1 cellular context compared by ENCODE assay signal in genomic region chr16:81096715-81097208, GRCh38.
TF ChIP-seq lines count a peak whose summit lies in the region.

No MANE protein-coding gene starts in this region.

TF ChIP-seq in HepG2, 621 proteins besides CTCF, POLR2A, EP300 and RAD21 (continued from another document and continues in another):
- TF ChIP-seq RERE (CRISPR knock-in tag; IDR thresholded peaks at IDR 0.05; ENCODE audit: low read depth) (no peak), ATAD3A (CRISPR knock-in tag; IDR thresholded peaks at IDR 0.05) (no peak), ZBTB39 (CRISPR knock-in tag; IDR thresholded peaks at IDR 0.05) (no peak), PITX1 (CRISPR knock-in tag; IDR thresholded peaks at IDR 0.05) (no peak), TSC22D2 (CRISPR knock-in tag; IDR thresholded peaks at IDR 0.05; ENCODE audit: borderline replicate concordance) (no peak), GPBP1L1 (CRISPR knock-in tag; IDR thresholded peaks at IDR 0.05) (no peak), SPEN (CRISPR knock-in tag; IDR thresholded peaks at IDR 0.05; ENCODE audit: low read depth) (no peak), ARID2 (CRISPR knock-in tag; IDR thresholded peaks at IDR 0.05; ENCODE audit: borderline replicate concordance) (no peak), MAX (IDR thresholded peaks at IDR 0.05) (no peak), ZKSCAN8 (CRISPR knock-in tag; IDR thresholded peaks at IDR 0.05; ENCODE audit: borderline replicate concordance) (0 out of 2 replicates have a peak, but pooled peaks have one; percentile 12), ZNF34 (CRISPR knock-in tag; IDR thresholded peaks at IDR 0.05; ENCODE audit: borderline replicate concordance) (no peak), ZNF276 (CRISPR knock-in tag; IDR thresholded peaks at IDR 0.05; ENCODE audit: low read depth) (no peak; the same call in 1 of the 2 replicates), PREB (CRISPR knock-in tag; IDR thresholded peaks at IDR 0.05) (no peak), NFYC (CRISPR knock-in tag; IDR thresholded peaks at IDR 0.05) (no peak), YEATS2 (CRISPR knock-in tag; IDR thresholded peaks at IDR 0.05; ENCODE audit: borderline replicate concordance) (peak; percentile 70; the same call in 1 of the 2 replicates), TERF1 (CRISPR knock-in tag; IDR thresholded peaks at IDR 0.05) (no peak), IRF2 (CRISPR knock-in tag; IDR thresholded peaks at IDR 0.05) (no peak), ZNF710 (CRISPR knock-in tag; IDR thresholded peaks at IDR 0.05; ENCODE audit: borderline replicate concordance) (no peak), ZBTB7A (CRISPR knock-in tag; IDR thresholded peaks at IDR 0.05) (no peak), ZNF713 (CRISPR knock-in tag; IDR thresholded peaks at IDR 0.05) (no peak), SMYD3 (CRISPR knock-in tag; IDR thresholded peaks at IDR 0.05) (no peak), SNRNP70 (IDR thresholded peaks at IDR 0.05; ENCODE audit: low read depth, low read length) (no peak), ASH2L (IDR thresholded peaks at IDR 0.05; ENCODE audit: insufficient read length, low read depth, low read length) (no peak), NFE2L1 (CRISPR knock-in tag; IDR thresholded peaks at IDR 0.05; ENCODE audit: borderline replicate concordance) (no peak), GMEB1 (CRISPR knock-in tag; IDR thresholded peaks at IDR 0.05; ENCODE audit: borderline replicate concordance) (no peak), MAZ (IDR thresholded peaks at IDR 0.05; ENCODE audit: borderline replicate concordance, low read depth, low read length) (no peak), MAZ (CRISPR knock-in tag; IDR thresholded peaks at IDR 0.05; ENCODE audit: low read depth) (no peak), ZNF800 (CRISPR knock-in tag; IDR thresholded peaks at IDR 0.05) (no peak), PHF8 (CRISPR knock-in tag; IDR thresholded peaks at IDR 0.05) (no peak), HOXA7 (CRISPR knock-in tag; IDR thresholded peaks at IDR 0.05) (no peak), ZFYVE20 (CRISPR knock-in tag; IDR thresholded peaks at IDR 0.05; ENCODE audit: borderline replicate concordance, low read depth) (no peak), HMG20B (CRISPR knock-in tag; conservative IDR thresholded peaks at IDR 0.05) (no peak), HDAC6 (IDR thresholded peaks at IDR 0.05; ENCODE audit: low read depth, low read length) (no peak)
